In the genomic region with DNA sequence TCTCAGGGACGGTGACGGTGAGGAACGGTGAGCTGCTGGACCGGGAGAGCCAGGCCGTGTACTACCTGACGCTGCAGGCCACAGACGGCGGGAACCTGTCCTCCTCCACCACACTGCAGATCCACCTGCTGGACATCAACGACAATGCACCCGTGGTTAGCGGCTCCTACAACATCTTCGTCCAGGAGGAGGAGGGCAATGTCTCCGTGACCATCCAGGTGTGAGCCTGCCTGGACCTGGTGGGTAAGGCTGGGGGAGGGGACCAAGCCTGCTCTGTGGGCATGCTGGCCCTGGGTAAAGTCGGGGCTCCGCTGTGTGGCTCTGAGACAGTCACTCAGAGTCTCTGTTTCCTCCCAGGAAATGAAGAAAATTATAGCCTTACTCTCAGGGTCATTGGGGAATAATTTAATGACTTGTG, we compare ENCODE assay signal across 7 cellular contexts. TPM values are rescaled to one million over a fixed set of nuclear protein-coding genes. Genes with fewer than 3 reads are reported as not detected.
DNase-seq lines count a peak whose midpoint lies in the region; TF ChIP-seq lines count a peak whose summit lies in the region.

No MANE protein-coding gene starts in this region.

- H3K27me3 ChIP-seq in cardiac muscle cell, result no peaks in the 10 kb centered on the region

- H3K36me3 ChIP-seq in cardiac muscle cell, result no peaks in the 10 kb centered on the region

- intact Hi-C loops in activated T-helper 1 cell treated with anti-CD3 and anti-CD28 coated beads, Interleukin-12 subunit alpha, Interleukin-12 subunit beta, Interleukin-2, Interleukin-4 antibody, amounts not matched to agents 30 ng/mL and 10 ng/mL and 1 ng/mL, durations not matched to agents 14 hours and 24 hours and 36 hours (cut with micrococcal nuclease), result loop anchor here (1.0 kb wide), 1 partner anchor 162 kb away; the partner anchor contains the start of gene CLTB

- no peak overlapping the region for H3K27ac Mint-ChIP-seq in activated T-helper 1 cell treated with anti-CD3 and anti-CD28 coated beads, Interleukin-12 subunit alpha, Interleukin-12 subunit beta, Interleukin-2, Interleukin-4 antibody, amounts not matched to agents 30 ng/mL and 10 ng/mL and 1 ng/mL, durations not matched to agents 14 hours and 24 hours and 36 hours

- no peak overlapping the region for H3K27ac ChIP-seq in cardiac muscle cell

- H3K9me3 ChIP-seq in cardiac muscle cell (ENCODE audit: low read depth), result no peaks in the 10 kb centered on the region

- TF ChIP-seq CTCF in GM12873 (IDR thresholded peaks at IDR 0.05; ENCODE audit: insufficient read depth, low read depth, low read length, missing control alignments) (peak; percentile 70), cardiac muscle cell (IDR thresholded peaks at IDR 0.05; ENCODE audit: low read depth, low read length) (peak; percentile 50)

- H3K4me3 ChIP-seq in cardiac muscle cell, result no peak overlapping the region

- no peaks in the 10 kb centered on the region for H3K4me1 ChIP-seq in cardiac muscle cell (ENCODE audit: low read depth)

- no peaks in the 10 kb centered on the region for H3K9me3 Mint-ChIP-seq in activated T-helper 1 cell treated with anti-CD3 and anti-CD28 coated beads, Interleukin-12 subunit alpha, Interleukin-12 subunit beta, Interleukin-2, Interleukin-4 antibody, amounts not matched to agents 30 ng/mL and 10 ng/mL and 1 ng/mL, durations not matched to agents 14 hours and 24 hours and 36 hours

- no peak overlapping the region for H3K4me3 Mint-ChIP-seq in activated T-helper 1 cell treated with anti-CD3 and anti-CD28 coated beads, Interleukin-12 subunit alpha, Interleukin-12 subunit beta, Interleukin-2, Interleukin-4 antibody, amounts not matched to agents 30 ng/mL and 10 ng/mL and 1 ng/mL, durations not matched to agents 14 hours and 24 hours and 36 hours

- DNase-seq in NCI-H460 (ENCODE audit: extremely low read depth, low read depth) (peak; percentile 50), cardiac muscle cell (ENCODE audit: low read depth in 1 of 2, low spot score in 1 of 2) (peak; percentile 36 to 53), OCI-M1 (lab: John Stamatoyannopoulos, UW) (no peak), NCI-H446 treated with DMSO at 0.1 percent for 48 hours (lab: John Stamatoyannopoulos, UW) (no peak)
- peak; percentile 21 for DNase-seq in activated T-helper 1 cell treated with anti-CD3 and anti-CD28 coated beads, Interleukin-12 subunit alpha, Interleukin-12 subunit beta, Interleukin-2, Interleukin-4 antibody, amounts not matched to agents 30 ng/mL and 10 ng/mL and 1 ng/mL, durations not matched to agents 14 hours and 24 hours and 36 hours (ENCODE audit: low spot score)
- peak; percentile 41 for DNase-seq in stimulated activated CD4-positive, alpha-beta T cell treated with anti-CD3 and anti-CD28 coated beads, Interleukin-1b, Interleukin-23, amount 100 ng/mL, for 48 hours

- H3K4me1 Mint-ChIP-seq in activated T-helper 1 cell treated with anti-CD3 and anti-CD28 coated beads, Interleukin-12 subunit alpha, Interleukin-12 subunit beta, Interleukin-2, Interleukin-4 antibody, amounts not matched to agents 30 ng/mL and 10 ng/mL and 1 ng/mL, durations not matched to agents 14 hours and 24 hours and 36 hours (ENCODE audit: low read depth), result no peaks in the 10 kb centered on the region

- no peaks in the 10 kb centered on the region for H3K27me3 Mint-ChIP-seq in activated T-helper 1 cell treated with anti-CD3 and anti-CD28 coated beads, Interleukin-12 subunit alpha, Interleukin-12 subunit beta, Interleukin-2, Interleukin-4 antibody, amounts not matched to agents 30 ng/mL and 10 ng/mL and 1 ng/mL, durations not matched to agents 14 hours and 24 hours and 36 hours (ENCODE audit: insufficient read depth)

- H3K36me3 Mint-ChIP-seq in activated T-helper 1 cell treated with anti-CD3 and anti-CD28 coated beads, Interleukin-12 subunit alpha, Interleukin-12 subunit beta, Interleukin-2, Interleukin-4 antibody, amounts not matched to agents 30 ng/mL and 10 ng/mL and 1 ng/mL, durations not matched to agents 14 hours and 24 hours and 36 hours (ENCODE audit: low read depth), result no peaks in the 10 kb centered on the region

RNA-seq across cellular contexts. Expression of gene CDHR2, which starts 29.3 kb away (rescaled TPM):
- total RNA-seq in NCI-H460 (2014; rRNA removed; shearing (Covaris generic)), result not detected in 2 replicates
- not detected in 2 replicates for polyA plus RNA-seq in NCI-H460 (2014; cell fraction: nucleus; rRNA removed)
- 0.08 and 0.42 TPM in 2 replicates for total RNA-seq in activated T-helper 1 cell treated with anti-CD3 and anti-CD28 coated beads, Interleukin-12 subunit alpha, Interleukin-12 subunit beta, Interleukin-2, Interleukin-4 antibody, amounts not matched to agents 30 ng/mL and 10 ng/mL and 1 ng/mL, durations not matched to agents 14 hours and 24 hours and 36 hours
- 0.07 and 0.60 TPM in 2 replicates for total RNA-seq in cardiac muscle cell
- polyA plus RNA-seq in cardiac muscle cell, result 0.59 and 1.4 TPM in 2 replicates

RNA-seq across cellular contexts. Expression of gene GPRIN1, which starts 31.6 kb away (rescaled TPM):
- 1.5 and 2.0 TPM in 2 replicates for total RNA-seq in NCI-H460 (2014; rRNA removed; shearing (Covaris generic))
- 2.3 TPM in 2 replicates for polyA plus RNA-seq in NCI-H460 (2014; cell fraction: nucleus; rRNA removed)
- 3.1 and 3.2 TPM in 2 replicates for total RNA-seq in activated T-helper 1 cell treated with anti-CD3 and anti-CD28 coated beads, Interleukin-12 subunit alpha, Interleukin-12 subunit beta, Interleukin-2, Interleukin-4 antibody, amounts not matched to agents 30 ng/mL and 10 ng/mL and 1 ng/mL, durations not matched to agents 14 hours and 24 hours and 36 hours
- total RNA-seq in cardiac muscle cell, result 0.27 and 0.63 TPM in 2 replicates
- polyA plus RNA-seq in cardiac muscle cell, result 0.79 TPM in 2 replicates

RNA-seq across cellular contexts. Expression of gene RNF44, which starts 41.2 kb away (rescaled TPM):
- total RNA-seq in NCI-H460 (2014; rRNA removed; shearing (Covaris generic)), result 21.6 and 24.5 TPM in 2 replicates
- 37.4 and 49.1 TPM in 2 replicates for polyA plus RNA-seq in NCI-H460 (2014; cell fraction: nucleus; rRNA removed)
- total RNA-seq in activated T-helper 1 cell treated with anti-CD3 and anti-CD28 coated beads, Interleukin-12 subunit alpha, Interleukin-12 subunit beta, Interleukin-2, Interleukin-4 antibody, amounts not matched to agents 30 ng/mL and 10 ng/mL and 1 ng/mL, durations not matched to agents 14 hours and 24 hours and 36 hours, result 78.0 and 80.3 TPM in 2 replicates
- 45.5 and 77.6 TPM in 2 replicates for total RNA-seq in cardiac muscle cell
- polyA plus RNA-seq in cardiac muscle cell, result 16.1 and 29.1 TPM in 2 replicates

RNA-seq across cellular contexts. Expression of gene SNCB, which starts 51.9 kb away (rescaled TPM):
- 0.10 TPM in 1 of 2 replicates, not detected in the other for total RNA-seq in NCI-H460 (2014; rRNA removed; shearing (Covaris generic))
- polyA plus RNA-seq in NCI-H460 (2014; cell fraction: nucleus; rRNA removed), result 0.61 TPM in 1 of 2 replicates, not detected in the other
- not detected in 2 replicates for total RNA-seq in activated T-helper 1 cell treated with anti-CD3 and anti-CD28 coated beads, Interleukin-12 subunit alpha, Interleukin-12 subunit beta, Interleukin-2, Interleukin-4 antibody, amounts not matched to agents 30 ng/mL and 10 ng/mL and 1 ng/mL, durations not matched to agents 14 hours and 24 hours and 36 hours
- total RNA-seq in cardiac muscle cell, result 1.6 and 2.4 TPM in 2 replicates
- polyA plus RNA-seq in cardiac muscle cell, result 0.79 and 3.0 TPM in 2 replicates

RNA-seq across cellular contexts. Expression of gene EIF4E1B, which starts 52.1 kb away (rescaled TPM):
- not detected in 2 replicates for total RNA-seq in NCI-H460 (2014; rRNA removed; shearing (Covaris generic))
- polyA plus RNA-seq in NCI-H460 (2014; cell fraction: nucleus; rRNA removed), result not detected in 2 replicates
- total RNA-seq in activated T-helper 1 cell treated with anti-CD3 and anti-CD28 coated beads, Interleukin-12 subunit alpha, Interleukin-12 subunit beta, Interleukin-2, Interleukin-4 antibody, amounts not matched to agents 30 ng/mL and 10 ng/mL and 1 ng/mL, durations not matched to agents 14 hours and 24 hours and 36 hours, result not detected in 2 replicates
- total RNA-seq in cardiac muscle cell, result not detected in 2 replicates
- polyA plus RNA-seq in cardiac muscle cell, result not detected in 2 replicates

Comparison
In these comparisons a context has a peak if more than half of its experiments do, and no peak if none do; other contexts are left out.
1. DNase-seq: peak in NCI-H460 (single experiment), activated T-helper 1 cell treated with anti-CD3 and anti-CD28 coated beads, Interleukin-12 subunit alpha, Interleukin-12 subunit beta, Interleukin-2, Interleukin-4 antibody, amounts not matched to agents 30 ng/mL and 10 ng/mL and 1 ng/mL, durations not matched to agents 14 hours and 24 hours and 36 hours (single experiment), cardiac muscle cell (2 of 2) and stimulated activated CD4-positive, alpha-beta T cell treated with anti-CD3 and anti-CD28 coated beads, Interleukin-1b, Interleukin-23, amount 100 ng/mL, for 48 hours (single experiment); none in OCI-M1 (single experiment) and NCI-H446 treated with DMSO at 0.1 percent for 48 hours (single experiment).